In the genomic region with DNA sequence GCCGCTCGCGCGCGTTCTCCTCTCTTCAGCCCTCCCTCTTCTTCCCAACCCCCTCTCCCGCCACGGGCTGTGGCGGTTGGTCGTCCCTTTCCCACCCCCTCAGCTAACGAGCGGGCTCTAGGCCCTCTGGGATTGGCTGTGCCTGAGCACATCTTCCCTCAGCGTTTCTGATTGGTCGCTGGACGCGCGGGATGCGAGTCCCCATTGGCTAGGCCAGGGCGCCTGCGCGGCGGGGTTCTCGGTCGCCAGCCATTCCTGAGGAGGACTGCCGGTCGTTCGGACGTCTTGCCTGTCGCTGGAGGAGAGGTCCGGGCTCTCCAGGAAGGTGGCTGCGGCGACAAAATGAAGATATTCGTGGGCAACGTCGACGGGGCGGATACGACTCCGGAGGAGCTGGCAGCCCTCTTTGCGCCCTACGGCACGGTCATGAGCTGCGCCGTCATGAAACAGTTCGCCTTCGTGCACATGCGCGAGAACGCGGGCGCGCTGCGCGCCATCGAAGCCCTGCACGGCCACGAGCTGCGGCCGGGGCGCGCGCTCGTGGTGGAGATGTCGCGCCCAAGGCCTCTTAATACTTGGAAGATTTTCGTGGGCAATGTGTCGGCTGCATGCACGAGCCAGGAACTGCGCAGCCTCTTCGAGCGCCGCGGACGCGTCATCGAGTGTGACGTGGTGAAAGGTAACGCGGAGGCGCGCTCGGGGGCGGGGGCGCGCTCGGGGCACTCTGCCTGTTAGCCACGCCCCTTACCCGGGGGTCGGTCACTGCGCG, we compare ENCODE assay signal across 1 cellular context.
TF ChIP-seq lines count a peak whose summit lies in the region.

A gene with protein sequence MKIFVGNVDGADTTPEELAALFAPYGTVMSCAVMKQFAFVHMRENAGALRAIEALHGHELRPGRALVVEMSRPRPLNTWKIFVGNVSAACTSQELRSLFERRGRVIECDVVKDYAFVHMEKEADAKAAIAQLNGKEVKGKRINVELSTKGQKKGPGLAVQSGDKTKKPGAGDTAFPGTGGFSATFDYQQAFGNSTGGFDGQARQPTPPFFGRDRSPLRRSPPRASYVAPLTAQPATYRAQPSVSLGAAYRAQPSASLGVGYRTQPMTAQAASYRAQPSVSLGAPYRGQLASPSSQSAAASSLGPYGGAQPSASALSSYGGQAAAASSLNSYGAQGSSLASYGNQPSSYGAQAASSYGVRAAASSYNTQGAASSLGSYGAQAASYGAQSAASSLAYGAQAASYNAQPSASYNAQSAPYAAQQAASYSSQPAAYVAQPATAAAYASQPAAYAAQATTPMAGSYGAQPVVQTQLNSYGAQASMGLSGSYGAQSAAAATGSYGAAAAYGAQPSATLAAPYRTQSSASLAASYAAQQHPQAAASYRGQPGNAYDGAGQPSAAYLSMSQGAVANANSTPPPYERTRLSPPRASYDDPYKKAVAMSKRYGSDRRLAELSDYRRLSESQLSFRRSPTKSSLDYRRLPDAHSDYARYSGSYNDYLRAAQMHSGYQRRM (plus strand): TSS at position 252 of the 769 bp plus-strand sequence. CDS start 91 bp downstream, at position 343.

TF ChIP-seq in HEK293, 187 proteins besides CTCF, POLR2A, EP300 and RAD21 (continued from another document):
- TF ChIP-seq ZNF76 (tag by site-specific recombination; IDR thresholded peaks at IDR 0.05; ENCODE audit: borderline replicate concordance, low read depth) (peak; percentile 55; the same call in 1 of the 2 replicates), ZNF548 (tag by site-specific recombination; IDR thresholded peaks at IDR 0.05) (no peak), TRIM28 (IDR thresholded peaks at IDR 0.05; ENCODE audit: borderline replicate concordance, low read length) (peak; percentile 42; the same call in 1 of the 2 replicates), ZNF155 (tag by site-specific recombination; IDR thresholded peaks at IDR 0.05) (no peak), GLIS1 (tag by site-specific recombination; IDR thresholded peaks at IDR 0.05) (0 out of 2 replicates have a peak, but pooled peaks have one; percentile 38), YY1 (tag by site-specific recombination; IDR thresholded peaks at IDR 0.05) (0 out of 2 replicates have a peak, but pooled peaks have one; percentile 54), ZBTB8A (tag by site-specific recombination; IDR thresholded peaks at IDR 0.05) (peak; percentile 42; the same call in 1 of the 2 replicates), ZNF133 (tag by site-specific recombination; IDR thresholded peaks at IDR 0.05) (no peak), SP7 (tag by site-specific recombination; IDR thresholded peaks at IDR 0.05) (peak; percentile 44), ZNF341 (tag by site-specific recombination; IDR thresholded peaks at IDR 0.05; ENCODE audit: low read depth) (peak; percentile 99), ZNF391 (tag by site-specific recombination; IDR thresholded peaks at IDR 0.05; ENCODE audit: borderline replicate concordance, low read depth) (peak; percentile 79; the same call in 1 of the 2 replicates)
